ENCODE assay signal across 28 cellular contexts in the genomic region with DNA sequence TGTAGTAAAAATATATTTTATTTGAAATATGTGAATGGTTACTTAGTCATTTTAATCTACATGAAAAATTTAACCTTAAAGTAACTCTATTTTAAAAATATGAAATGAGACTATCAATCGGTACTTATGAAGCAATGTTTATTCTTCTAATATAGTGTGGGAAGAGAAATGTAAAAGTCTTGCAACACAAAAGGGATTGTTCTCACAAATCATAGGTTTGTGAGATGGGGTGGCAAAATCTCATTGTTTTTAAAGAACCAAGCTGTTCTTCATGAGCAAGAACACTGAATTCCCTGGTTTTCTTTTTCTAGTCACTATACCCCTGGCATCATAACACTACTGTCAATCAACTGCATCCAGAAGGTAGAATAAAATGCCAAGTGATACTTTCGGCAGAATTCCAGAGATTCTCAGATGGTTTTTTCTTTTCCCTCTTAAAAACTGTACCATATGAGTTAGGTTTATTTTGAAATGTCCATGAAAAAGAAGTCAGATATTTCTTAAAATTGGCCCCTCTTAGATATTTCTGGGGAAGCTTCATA.
"Had no signal": no experiment of that assay in that cellular context is flagged by ENCODE, and none has a peak within 500 bp of the region (broad histone marks: within the 10 kb centered on the region; RNA-seq: fewer than 3 reads in every experiment).

No MANE protein-coding gene starts in this region.

- H3K27ac ChIP-seq: left ventricle myocardium inferior, neural progenitor cell, neutrophil, parathyroid adenoma, right atrium auricular region, right lobe of liver, stomach, testis, thyroid gland, transverse colon, upper lobe of left lung, vagina had no signal

- H3K36me3 ChIP-seq: left ventricle myocardium inferior, neural progenitor cell, neutrophil, right atrium auricular region, right lobe of liver, stomach, thyroid gland, transverse colon, upper lobe of left lung, vagina had no signal

- H3K27me3 ChIP-seq: neural progenitor cell, neutrophil, right atrium auricular region, right lobe of liver, stomach, testis, thyroid gland, transverse colon, upper lobe of left lung, vagina had no signal

- H3K9me3 Mint-ChIP-seq: immature natural killer cell; natural killer cell; stimulated activated naive B cell treated with anti-CD40 and anti-IgM and Interleukin-4, amounts not matched to agents 10 μg/mL and 1 μg/mL and 100 μg/mL, for 72 hours had no signal

- H3K36me3 Mint-ChIP-seq: immature natural killer cell; naive B cell; natural killer cell; stimulated activated naive B cell treated with anti-CD40 and anti-IgM and Interleukin-4, amounts not matched to agents 10 μg/mL and 1 μg/mL and 100 μg/mL, for 72 hours had no signal

- H3K4me3 ChIP-seq: left ventricle myocardium inferior, lung, neural progenitor cell, right atrium auricular region, right lobe of liver, smooth muscle cell, stomach, testis, thyroid gland, transverse colon, upper lobe of left lung, vagina had no signal

- H3K4me1 Mint-ChIP-seq: naive B cell; stimulated activated naive B cell treated with anti-CD40 and anti-IgM and Interleukin-4, amounts not matched to agents 10 μg/mL and 1 μg/mL and 100 μg/mL, for 72 hours had no signal

- DNase-seq: hypothalamus; immature natural killer cell; left ventricle myocardium inferior; mesendoderm; naive B cell; natural killer cell; nephron progenitor cell; occipital lobe; right lobe of liver; stimulated activated CD4-positive, alpha-beta T cell treated with anti-CD3 and anti-CD28 coated beads, Interleukin-1b, Interleukin-23, amount 100 ng/mL, for 48 hours; stimulated activated CD4-positive, alpha-beta T cell treated with anti-CD3 and anti-CD28 coated beads, Interleukin-2, amount 100 ng/mL, for 48 hours; stimulated activated CD4-positive, alpha-beta T cell treated with anti-CD3 and anti-CD28 coated beads, Interleukin-4, amount 100 ng/mL, for 4 hours; stimulated activated CD8-positive, alpha-beta memory T cell treated with anti-CD3 and anti-CD28 coated beads, Interleukin-4, amount 100 ng/mL, for 48 hours; stimulated activated naive B cell treated with anti-CD40 and anti-IgM and Interleukin-4, amounts not matched to agents 10 μg/mL and 1 μg/mL and 100 μg/mL, for 72 hours; stimulated activated naive CD8-positive, alpha-beta T cell treated with anti-CD3 and anti-CD28 coated beads, Interleukin-15, Interleukin-2, amounts not matched to agents 100 U/mL and 50 U/mL, for 24 hours; stomach; testis; thyroid gland; transverse colon; upper lobe of left lung had no signal

- H3K4me1 ChIP-seq: parathyroid adenoma, right lobe of liver, stomach, testis, thyroid gland, transverse colon, upper lobe of left lung, vagina had no signal

- H3K27ac Mint-ChIP-seq: immature natural killer cell; mesothelial cell of epicardium; naive B cell; natural killer cell; nephron progenitor cell; neural progenitor cell; stimulated activated naive B cell treated with anti-CD40 and anti-IgM and Interleukin-4, amounts not matched to agents 10 μg/mL and 1 μg/mL and 100 μg/mL, for 72 hours had no signal

- ATAC-seq: natural killer cell; right lobe of liver; stimulated activated naive B cell treated with anti-CD40 and anti-IgM and Interleukin-4, amounts not matched to agents 10 μg/mL and 1 μg/mL and 100 μg/mL, for 72 hours; stimulated activated naive CD8-positive, alpha-beta T cell treated with anti-CD3 and anti-CD28 coated beads, Interleukin-15, Interleukin-2, amounts not matched to agents 100 U/mL and 50 U/mL, for 24 hours had no signal

- H3K4me3 Mint-ChIP-seq: immature natural killer cell; mesothelial cell of epicardium; naive B cell; natural killer cell; nephron progenitor cell; neural progenitor cell; stimulated activated naive B cell treated with anti-CD40 and anti-IgM and Interleukin-4, amounts not matched to agents 10 μg/mL and 1 μg/mL and 100 μg/mL, for 72 hours had no signal

- H3K9me3 ChIP-seq: neutrophil, right atrium auricular region, right lobe of liver, stomach, testis, thyroid gland, transverse colon, upper lobe of left lung, vagina had no signal
